In genomic region chr5:33937700-33938506, GRCh38 we compare ENCODE assay signal across 27 cellular contexts. TPM values are rescaled to one million over a fixed set of nuclear protein-coding genes. Genes with fewer than 3 reads are reported as not detected.
"Had no signal": no experiment of that assay in that cellular context is flagged by ENCODE, and none has a peak within 500 bp of the region (broad histone marks: within the 10 kb centered on the region; RNA-seq: fewer than 3 reads in every experiment).

No MANE protein-coding gene starts in this region.

- DNase-seq: activated CD4-positive, alpha-beta T cell treated with anti-CD3 and anti-CD28 coated beads, Interleukin-2, amount 50 U/mL, for 1 hour; activated CD4-positive, CD25-positive, alpha-beta regulatory T cell treated with anti-CD3 and anti-CD28 coated beads, Interleukin-2, amount 50 U/mL, for 72 hours; activated gamma-delta T cell treated with Interleukin-2 at 50 U/mL for 16 hours; activated T-cell treated with anti-CD3 and anti-CD28 coated beads, Interleukin-2, amount 50 U/mL, for 1 hour; amniotic stem cell; cerebellar nuclear complex; hippocampal formation; stimulated activated CD4-positive, alpha-beta T cell treated with anti-CD3 and anti-CD28 coated beads, Interleukin-1b, Interleukin-23, amount 100 ng/mL, for 48 hours; substantia nigra; tibial artery had no signal

- H3K36me3 Mint-ChIP-seq: activated naive CD8-positive, alpha-beta T cell; memory B cell; natural killer cell treated with Interleukin-12 subunit alpha and Interleukin-12 subunit beta and Interleukin-15 and Interleukin-18, amount 100 ng/mL, for 72 hours had no signal

- H3K27ac ChIP-seq: coronary artery, neutrophil, pancreas, psoas muscle, right lobe of liver, skin epidermis, tibial artery, VCaP had no signal

- H3K4me3 Mint-ChIP-seq: activated naive CD8-positive, alpha-beta T cell; memory B cell; natural killer cell treated with Interleukin-12 subunit alpha and Interleukin-12 subunit beta and Interleukin-15 and Interleukin-18, amount 100 ng/mL, for 72 hours; stimulated activated naive CD8-positive, alpha-beta T cell treated with anti-CD3 and anti-CD28 coated beads, Interleukin-15, Interleukin-2, amounts not matched to agents 100 ng/mL and 50 ng/mL, for 24 hours had no signal

- H3K9me3 ChIP-seq: neutrophil, pancreas, psoas muscle, right lobe of liver, tibial artery had no signal

- H3K9me3 Mint-ChIP-seq: memory B cell; natural killer cell treated with Interleukin-12 subunit alpha and Interleukin-12 subunit beta and Interleukin-15 and Interleukin-18, amount 100 ng/mL, for 72 hours; stimulated activated naive CD8-positive, alpha-beta T cell treated with anti-CD3 and anti-CD28 coated beads, Interleukin-15, Interleukin-2, amounts not matched to agents 100 ng/mL and 50 ng/mL, for 24 hours had no signal

- H3K27ac Mint-ChIP-seq: activated naive CD8-positive, alpha-beta T cell; memory B cell; natural killer cell treated with Interleukin-12 subunit alpha and Interleukin-12 subunit beta and Interleukin-15 and Interleukin-18, amount 100 ng/mL, for 72 hours; stimulated activated naive CD8-positive, alpha-beta T cell treated with anti-CD3 and anti-CD28 coated beads, Interleukin-15, Interleukin-2, amounts not matched to agents 100 ng/mL and 50 ng/mL, for 24 hours had no signal

- ATAC-seq: natural killer cell treated with Interleukin-12 subunit alpha and Interleukin-12 subunit beta and Interleukin-15 and Interleukin-18, amount 100 ng/mL, for 72 hours; psoas muscle had no signal

- H3K4me1 Mint-ChIP-seq: memory B cell had no signal

- H3K4me3 ChIP-seq: right lobe of liver had no signal

- H3K27me3 ChIP-seq: right lobe of liver had no signal

- FAIRE-seq: pancreas had no signal

- H3K4me1 ChIP-seq: pancreas had no signal

- H3K36me3 ChIP-seq: neutrophil, pancreas, right lobe of liver, tibial artery had no signal

RNA-seq across cellular contexts. Expression of gene RXFP3, which starts 1.7 kb away (rescaled TPM):
- total RNA-seq: bronchial epithelial cell; epithelial cell of proximal tubule; fibroblast of lung; lower leg skin; natural killer cell treated with Interleukin-12 subunit alpha and Interleukin-12 subunit beta and Interleukin-15 and Interleukin-18, amount 100 ng/mL, for 72 hours; psoas muscle; right lobe of liver; T-helper 2 cell treated with Interferon-gamma antibody and Interleukin-4, amounts not matched to agents 100 ng/mL and 5 ng/mL, for 36 hours; ureter had no signal
- polyA plus RNA-seq: fibroblast of lung, psoas muscle had no signal

RNA-seq across cellular contexts. Expression of gene ADAMTS12, which starts 46.1 kb away (rescaled TPM):
- total RNA-seq: natural killer cell treated with Interleukin-12 subunit alpha and Interleukin-12 subunit beta and Interleukin-15 and Interleukin-18, amount 100 ng/mL, for 72 hours; T-helper 2 cell treated with Interferon-gamma antibody and Interleukin-4, amounts not matched to agents 100 ng/mL and 5 ng/mL, for 36 hours had no signal

RNA-seq across cellular contexts. Expression of gene SLC45A2, which starts 46.6 kb away (rescaled TPM):
- total RNA-seq: bronchial epithelial cell, epithelial cell of proximal tubule, ureter had no signal
- polyA plus RNA-seq: fibroblast of lung had no signal
